1 cellular context compared by ENCODE assay signal in the genomic region with DNA sequence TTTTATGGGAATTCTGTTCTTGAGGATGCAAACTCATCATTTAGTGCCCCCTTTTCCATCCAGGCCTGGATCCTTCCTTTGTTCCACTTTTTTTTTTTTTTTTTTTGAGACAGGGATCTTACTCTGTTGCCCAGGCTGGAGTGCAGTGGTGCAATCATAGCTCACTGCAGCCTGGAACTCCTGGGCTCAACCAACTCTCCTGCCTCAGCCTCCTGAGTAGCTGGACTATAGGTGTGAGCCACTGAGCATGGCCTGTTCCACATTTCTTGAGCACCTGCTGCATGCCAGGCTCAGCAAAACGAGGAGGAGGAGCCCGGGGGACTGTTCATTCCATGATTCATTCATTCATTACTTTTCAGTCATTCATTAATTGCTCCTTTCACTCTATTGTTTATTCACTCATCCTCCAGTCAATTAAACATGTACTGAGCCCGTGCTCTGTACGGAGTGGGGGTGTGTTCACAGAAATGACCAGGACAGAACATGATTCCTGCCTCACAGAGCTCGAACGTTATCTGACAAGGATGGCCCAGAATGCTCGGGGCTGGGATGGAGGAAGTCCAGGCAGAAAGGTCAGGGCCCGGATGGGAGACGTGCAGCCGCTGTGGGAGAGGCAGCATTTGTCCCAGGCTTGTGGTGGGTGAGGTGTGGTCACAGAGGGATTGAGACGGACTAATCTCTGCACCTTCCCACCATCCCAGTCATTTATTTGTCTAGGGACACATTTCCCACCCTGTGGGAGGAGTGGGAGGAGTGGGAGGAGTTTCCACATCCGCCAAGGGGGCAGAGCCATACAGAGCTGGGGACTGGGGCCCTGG.
A peak's percentile ranks its signal among the peaks of the same experiment; 100 is the strongest.
TF ChIP-seq lines count a peak whose summit lies in the region.

No MANE protein-coding gene starts in this region.

TF ChIP-seq in HEK293, 187 proteins besides CTCF, POLR2A, EP300 and RAD21 (continued from another document):
- TF ChIP-seq EGR2 (tag by site-specific recombination; IDR thresholded peaks at IDR 0.05; ENCODE audit: low read depth), result peak; percentile 98
- no peak for TF ChIP-seq ZNF529 (tag by site-specific recombination; IDR thresholded peaks at IDR 0.05; ENCODE audit: insufficient replicate concordance)
- TF ChIP-seq HOXC10 (CRISPR knock-in tag; IDR thresholded peaks at IDR 0.05), result no peak
- no peak for TF ChIP-seq ZNF777 (tag by site-specific recombination; IDR thresholded peaks at IDR 0.05; ENCODE audit: borderline replicate concordance)
- no peak for TF ChIP-seq KLF9 (tag by site-specific recombination; IDR thresholded peaks at IDR 0.05; ENCODE audit: low read depth)
- 0 out of 2 replicates have a peak, but pooled peaks have one; percentile 24 for TF ChIP-seq SCRT1 (tag by site-specific recombination; IDR thresholded peaks at IDR 0.05; ENCODE audit: borderline replicate concordance)
- TF ChIP-seq ZNF292 (tag by site-specific recombination; IDR thresholded peaks at IDR 0.05; ENCODE audit: borderline replicate concordance, low read depth), result no peak
- 0 out of 2 replicates have a peak, but pooled peaks have one; percentile 10 for TF ChIP-seq ZNF664 (tag by site-specific recombination; IDR thresholded peaks at IDR 0.05)
- TF ChIP-seq OVOL3 (tag by site-specific recombination; IDR thresholded peaks at IDR 0.05), result no peak
- TF ChIP-seq ZNF600 (tag by site-specific recombination; IDR thresholded peaks at IDR 0.05), result peak; percentile 43; the same call in 1 of the 2 replicates
- TF ChIP-seq, protein P1, sequence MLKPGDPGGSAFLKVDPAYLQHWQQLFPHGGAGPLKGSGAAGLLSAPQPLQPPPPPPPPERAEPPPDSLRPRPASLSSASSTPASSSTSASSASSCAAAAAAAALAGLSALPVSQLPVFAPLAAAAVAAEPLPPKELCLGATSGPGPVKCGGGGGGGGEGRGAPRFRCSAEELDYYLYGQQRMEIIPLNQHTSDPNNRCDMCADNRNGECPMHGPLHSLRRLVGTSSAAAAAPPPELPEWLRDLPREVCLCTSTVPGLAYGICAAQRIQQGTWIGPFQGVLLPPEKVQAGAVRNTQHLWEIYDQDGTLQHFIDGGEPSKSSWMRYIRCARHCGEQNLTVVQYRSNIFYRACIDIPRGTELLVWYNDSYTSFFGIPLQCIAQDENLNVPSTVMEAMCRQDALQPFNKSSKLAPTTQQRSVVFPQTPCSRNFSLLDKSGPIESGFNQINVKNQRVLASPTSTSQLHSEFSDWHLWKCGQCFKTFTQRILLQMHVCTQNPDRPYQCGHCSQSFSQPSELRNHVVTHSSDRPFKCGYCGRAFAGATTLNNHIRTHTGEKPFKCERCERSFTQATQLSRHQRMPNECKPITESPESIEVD (tag by site-specific recombination; IDR thresholded peaks at IDR 0.05), result no peak
- peak; percentile 97 for TF ChIP-seq ZFHX2 (tag by site-specific recombination; conservative IDR thresholded peaks at IDR 0.05)
- TF ChIP-seq, protein P2, sequence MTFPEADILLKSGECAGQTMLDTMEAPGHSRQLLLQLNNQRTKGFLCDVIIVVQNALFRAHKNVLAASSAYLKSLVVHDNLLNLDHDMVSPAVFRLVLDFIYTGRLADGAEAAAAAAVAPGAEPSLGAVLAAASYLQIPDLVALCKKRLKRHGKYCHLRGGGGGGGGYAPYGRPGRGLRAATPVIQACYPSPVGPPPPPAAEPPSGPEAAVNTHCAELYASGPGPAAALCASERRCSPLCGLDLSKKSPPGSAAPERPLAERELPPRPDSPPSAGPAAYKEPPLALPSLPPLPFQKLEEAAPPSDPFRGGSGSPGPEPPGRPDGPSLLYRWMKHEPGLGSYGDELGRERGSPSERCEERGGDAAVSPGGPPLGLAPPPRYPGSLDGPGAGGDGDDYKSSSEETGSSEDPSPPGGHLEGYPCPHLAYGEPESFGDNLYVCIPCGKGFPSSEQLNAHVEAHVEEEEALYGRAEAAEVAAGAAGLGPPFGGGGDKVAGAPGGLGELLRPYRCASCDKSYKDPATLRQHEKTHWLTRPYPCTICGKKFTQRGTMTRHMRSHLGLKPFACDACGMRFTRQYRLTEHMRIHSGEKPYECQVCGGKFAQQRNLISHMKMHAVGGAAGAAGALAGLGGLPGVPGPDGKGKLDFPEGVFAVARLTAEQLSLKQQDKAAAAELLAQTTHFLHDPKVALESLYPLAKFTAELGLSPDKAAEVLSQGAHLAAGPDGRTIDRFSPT (tag by site-specific recombination; IDR thresholded peaks at IDR 0.05), result no peak
- TF ChIP-seq, protein P3, sequence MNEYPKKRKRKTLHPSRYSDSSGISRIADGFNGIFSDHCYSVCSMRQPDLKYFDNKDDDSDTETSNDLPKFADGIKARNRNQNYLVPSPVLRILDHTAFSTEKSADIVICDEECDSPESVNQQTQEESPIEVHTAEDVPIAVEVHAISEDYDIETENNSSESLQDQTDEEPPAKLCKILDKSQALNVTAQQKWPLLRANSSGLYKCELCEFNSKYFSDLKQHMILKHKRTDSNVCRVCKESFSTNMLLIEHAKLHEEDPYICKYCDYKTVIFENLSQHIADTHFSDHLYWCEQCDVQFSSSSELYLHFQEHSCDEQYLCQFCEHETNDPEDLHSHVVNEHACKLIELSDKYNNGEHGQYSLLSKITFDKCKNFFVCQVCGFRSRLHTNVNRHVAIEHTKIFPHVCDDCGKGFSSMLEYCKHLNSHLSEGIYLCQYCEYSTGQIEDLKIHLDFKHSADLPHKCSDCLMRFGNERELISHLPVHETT (tag by site-specific recombination; IDR thresholded peaks at IDR 0.05), result no peak
TF ChIP-seq in HEK293: peak in this region for 11.
